ENCODE assay signal across 8 cellular contexts in the genomic region with DNA sequence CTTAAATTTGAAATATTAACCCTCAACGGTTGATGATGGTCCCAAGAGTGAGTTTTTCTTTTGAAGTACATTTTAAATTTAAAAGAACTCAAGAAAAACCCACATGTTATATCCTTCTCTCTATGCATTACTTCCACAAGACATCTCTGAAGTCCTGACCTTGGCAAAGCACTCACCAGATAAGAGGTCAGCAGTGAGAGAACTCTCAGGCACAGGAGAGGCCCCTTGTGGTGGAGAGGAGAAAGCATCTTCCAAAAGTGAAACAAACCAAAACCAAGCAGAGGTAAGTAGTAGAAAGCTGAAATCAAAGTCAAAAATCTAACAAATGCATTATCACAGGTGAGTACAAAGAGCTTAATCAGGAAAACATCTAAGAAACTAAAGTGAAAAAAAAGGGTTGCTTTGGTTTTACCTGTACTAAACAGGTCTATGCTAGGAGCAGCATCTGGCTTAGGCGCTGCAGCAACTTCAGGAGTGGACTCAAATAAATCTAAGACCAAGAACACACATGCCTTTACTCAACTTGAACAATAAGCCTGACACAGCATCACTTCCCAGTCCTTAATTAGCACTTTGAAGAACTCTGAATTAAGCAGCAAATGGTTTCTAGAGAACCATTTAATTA.
DNase-seq lines count a peak whose midpoint lies in the region; ATAC-seq and TF ChIP-seq lines count a peak whose summit lies in the region.

No MANE protein-coding gene starts in this region.

- H3K27ac ChIP-seq in CD4-positive, alpha-beta memory T cell (ENCODE audit: low read depth, low read length) = no peak overlapping the region

- peak overlapping the region in 2 of 7 donors; percentile 1 to 48 for H3K27ac Mint-ChIP-seq in CD4-positive, alpha-beta memory T cell

- peak overlapping the region in 3 of 8 donors; percentile 6 to 35 (median 24) for H3K4me3 Mint-ChIP-seq in CD4-positive, alpha-beta memory T cell

- H3K9me3 Mint-ChIP-seq in CD4-positive, alpha-beta memory T cell = no peaks in the 10 kb centered on the region

- intact Hi-C loops in CD4-positive, alpha-beta memory T cell (cut with micrococcal nuclease) = no loop called here

- peaks cover 0 to 2% of the 10 kb centered on the region in 2 donors for H3K27me3 Mint-ChIP-seq in CD4-positive, alpha-beta memory T cell

- peak; percentile 97 for ATAC-seq in GM18520 (IDR thresholded peaks at IDR 0.05; ENCODE audit: unreplicated experiment)
- ATAC-seq in HG02870 (IDR thresholded peaks at IDR 0.05; ENCODE audit: unreplicated experiment) = peak; percentile 95

- H3K4me1 ChIP-seq in CD4-positive, alpha-beta memory T cell (ENCODE audit: insufficient read depth, low read length) = no peaks in the 10 kb centered on the region

- H3K36me3 Mint-ChIP-seq in CD4-positive, alpha-beta memory T cell = no peaks in the 10 kb centered on the region

- no peaks in the 10 kb centered on the region for H3K9me3 ChIP-seq in CD4-positive, alpha-beta memory T cell (ENCODE audit: control insufficient read depth in 1 of 2, low read length in 2 of 2)

- TF ChIP-seq CTCF in epithelial cell of proximal tubule (conservative IDR thresholded peaks at IDR 0.05; ENCODE audit: low read depth, low read length) = peak; percentile 73

- H3K27me3 ChIP-seq in CD4-positive, alpha-beta memory T cell (ENCODE audit: insufficient read depth, low read length) = no peaks in the 10 kb centered on the region

- peaks cover 0 to 3% (median 2%) of the 10 kb centered on the region in 4 donors for H3K4me1 Mint-ChIP-seq in CD4-positive, alpha-beta memory T cell

- H3K36me3 ChIP-seq in CD4-positive, alpha-beta memory T cell (ENCODE audit: insufficient read depth, low read length) = no peaks in the 10 kb centered on the region

- POLR2A ChIA-PET in CD4-positive, alpha-beta memory T cell (lab: Charles Lee; ENCODE audit: partially characterized antibody) = no interaction called here

- CTCF ChIA-PET in CD4-positive, alpha-beta memory T cell (lab: Charles Lee; ENCODE audit: partially characterized antibody) = no interaction called here

- no peak overlapping the region for H3K4me3 ChIP-seq in epithelial cell of proximal tubule (ENCODE audit: low read depth, low read length)
- no peak overlapping the region for H3K4me3 ChIP-seq in CD4-positive, alpha-beta memory T cell (ENCODE audit: low read length in 2 of 2)

- DNase-seq in AG08395 (ENCODE audit: low spot score) (peak; percentile 17), NCI-H226 (peak; percentile 6), epithelial cell of proximal tubule (ENCODE audit: low read depth) (no peak), DMS79 treated with DMSO at 0.1 percent for 48 hours (lab: John Stamatoyannopoulos, UW) (no peak), NCI-H2196 treated with DMSO at 0.1 percent for 48 hours (lab: John Stamatoyannopoulos, UW; ENCODE audit: unreplicated experiment) (no peak)
- no peak for DNase-seq in CD4-positive, alpha-beta memory T cell

Comparison
In these comparisons a context has a peak if more than half of its experiments do, and no peak if none do; other contexts are left out.
1. DNase-seq: peak in AG08395 (single experiment) and NCI-H226 (single experiment); none in epithelial cell of proximal tubule (single experiment), CD4-positive, alpha-beta memory T cell (0 of 5), DMS79 treated with DMSO at 0.1 percent for 48 hours (single experiment) and NCI-H2196 treated with DMSO at 0.1 percent for 48 hours (single experiment).